Comparison of ENCODE assay signal across 25 cellular contexts in genomic region chr17:4582101-4582501, GRCh38. TPM values are rescaled to one million over a fixed set of nuclear protein-coding genes. Genes with fewer than 3 reads are reported as not detected.
"Had no signal": no experiment of that assay in that cellular context is flagged by ENCODE, and none has a peak within 500 bp of the region (broad histone marks: within the 10 kb centered on the region; RNA-seq: fewer than 3 reads in every experiment).

No MANE protein-coding gene starts in this region.

- H3K4me3 ChIP-seq: dorsolateral prefrontal cortex, left lung, prostate gland, sigmoid colon, testis, upper lobe of left lung had no signal

- H3K27ac ChIP-seq: dorsolateral prefrontal cortex, epithelial cell of prostate, left lung, prostate gland, sigmoid colon, testis, upper lobe of left lung had no signal

- DNase-seq: activated B cell treated with CpG ODN at 0.5 μM for 24 hours; activated CD4-positive, alpha-beta memory T cell treated with anti-CD3 and anti-CD28 coated beads for 36 hours; activated CD4-positive, alpha-beta T cell treated with anti-CD3 and anti-CD28 coated beads for 4 hours; activated naive CD8-positive, alpha-beta T cell treated with anti-CD3 and anti-CD28 coated beads for 36 hours; activated T-cell treated with anti-CD3 and anti-CD28 coated beads for 4 hours; amygdala; dorsolateral prefrontal cortex; foreskin fibroblast; hippocampal formation; sigmoid colon; stimulated activated CD4-positive, alpha-beta T cell treated with anti-CD3 and anti-CD28 coated beads, Interleukin-4, amount 100 ng/mL, for 4 hours; T-cell; testis had no signal

- H3K9me3 ChIP-seq: left lung, prostate gland, sigmoid colon, testis, upper lobe of left lung had no signal

- H3K4me1 ChIP-seq: prostate gland had no signal

- H3K27me3 ChIP-seq: testis had no signal

- H3K36me3 ChIP-seq: left lung, prostate gland, sigmoid colon, upper lobe of left lung had no signal

- FAIRE-seq: colon, islet of Langerhans had no signal

- ATAC-seq: left lung; stimulated activated memory B cell treated with anti-CD40 and anti-IgM and Interleukin-4, amounts not matched to agents 10 μg/mL and 1 μg/mL and 100 μg/mL, for 72 hours; T-cell had no signal

RNA-seq across cellular contexts. Expression of gene SMTNL2, which starts 2.2 kb away (rescaled TPM):
- total RNA-seq: activated B cell treated with CpG ODN at 0.5 μM for 24 hours; activated CD4-positive, alpha-beta memory T cell treated with anti-CD3 and anti-CD28 coated beads for 36 hours; activated naive CD8-positive, alpha-beta T cell treated with anti-CD3 and anti-CD28 coated beads for 36 hours; glomerular endothelial cell; lung microvascular endothelial cell; T-cell had no signal

RNA-seq across cellular contexts. Expression of gene GGT6, which starts 21.7 kb away (rescaled TPM):
- total RNA-seq: activated B cell treated with CpG ODN at 0.5 μM for 24 hours; activated CD4-positive, alpha-beta memory T cell treated with anti-CD3 and anti-CD28 coated beads for 36 hours; activated naive CD8-positive, alpha-beta T cell treated with anti-CD3 and anti-CD28 coated beads for 36 hours; endodermal cell; glomerular endothelial cell; lung microvascular endothelial cell; osteocyte; T-cell had no signal
- polyA plus RNA-seq: neural cell had no signal

RNA-seq across cellular contexts. Expression of gene ALOX15, which starts 59.4 kb away (rescaled TPM):
- total RNA-seq: activated B cell treated with CpG ODN at 0.5 μM for 24 hours; activated CD4-positive, alpha-beta memory T cell treated with anti-CD3 and anti-CD28 coated beads for 36 hours; endodermal cell; glomerular endothelial cell; lung microvascular endothelial cell; osteocyte had no signal
